In the genomic region with DNA sequence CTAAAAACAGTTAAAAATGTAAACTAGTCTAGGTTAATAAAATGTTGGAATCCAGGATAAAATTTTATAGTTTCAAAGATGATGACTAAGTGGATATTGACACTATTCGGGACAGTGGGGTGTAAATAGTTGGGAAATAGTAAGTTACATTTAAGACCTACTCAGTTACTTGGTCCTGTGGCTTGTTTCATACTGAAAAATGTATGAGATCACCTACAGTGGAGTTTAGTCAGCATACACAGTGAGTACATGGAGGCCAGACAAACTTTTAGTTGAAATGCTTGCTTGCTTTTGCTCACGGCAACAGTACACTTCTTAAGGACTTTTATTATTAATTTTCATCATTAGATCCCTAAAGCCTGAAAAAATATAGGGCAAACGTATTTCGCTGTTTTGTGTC, we compare ENCODE assay signal across 27 cellular contexts. TPM values are rescaled to one million over a fixed set of nuclear protein-coding genes. Genes with fewer than 3 reads are reported as not detected.
DNase-seq lines count a peak whose midpoint lies in the region; ATAC-seq and TF ChIP-seq lines count a peak whose summit lies in the region.
"Had no signal": no experiment of that assay in that cellular context is flagged by ENCODE, and none has a peak within 500 bp of the region (broad histone marks: within the 10 kb centered on the region; RNA-seq: fewer than 3 reads in every experiment).

No MANE protein-coding gene starts in this region.

- H3K27ac Mint-ChIP-seq in CD4-positive, alpha-beta memory T cell: peak overlapping the region in 6 of 7 donors; percentile 15 to 86 (median 62)
- 0 out of 2 replicates have a peak overlapping the region, but pooled peaks have one; percentile 3 for H3K27ac Mint-ChIP-seq in HFFc6
- peak overlapping the region; percentile 10 for H3K27ac Mint-ChIP-seq in activated naive CD8-positive, alpha-beta T cell treated with anti-CD3 and anti-CD28 coated beads, Interleukin-2, amount 50 U/mL, for 24 hours
- H3K27ac Mint-ChIP-seq: activated CD8-positive, alpha-beta memory T cell treated with anti-CD3 and anti-CD28 coated beads, Interleukin-2, amount 10 ng/mL, durations not matched to agents 7 days and 5 days had no signal

- DNase-seq in CD4-positive, alpha-beta memory T cell: no peak
- DNase-seq in HFFc6: no peak
- DNase-seq in activated naive CD8-positive, alpha-beta T cell treated with anti-CD3 and anti-CD28 coated beads, Interleukin-2, amount 50 U/mL, for 24 hours: no peak
- DNase-seq in kidney tubule cell (ENCODE audit: low spot score): peak; percentile 22
- no peak for DNase-seq in nucleus accumbens (lab: John Stamatoyannopoulos, UW)
- DNase-seq: activated CD8-positive, alpha-beta memory T cell treated with anti-CD3 and anti-CD28 coated beads, Interleukin-2, amount 10 ng/mL, durations not matched to agents 7 days and 5 days; activated effector memory CD4-positive, alpha-beta T cell treated with Interleukin-2 at 50 U/mL for 16 hours; adrenal gland; DMS53; GDM1; glutamatergic neuron; KG1; MV-4-11; NCI-H1694; NCI-H2227 treated with DMSO at 0.1 percent for 48 hours; NCI-H774; OCI-M1; Right ventricle myocardium superior; sigmoid colon; stimulated activated CD8-positive, alpha-beta memory T cell treated with anti-CD3 and anti-CD28 coated beads, Interleukin-4, amount 100 ng/mL, for 48 hours; substantia nigra had no signal

- no peaks in the 10 kb centered on the region for H3K27me3 Mint-ChIP-seq in CD4-positive, alpha-beta memory T cell
- peaks cover 1% of the 10 kb centered on the region; the same call in 1 of the 2 replicates for H3K27me3 Mint-ChIP-seq in HFFc6 (ENCODE audit: insufficient read depth)
- H3K27me3 Mint-ChIP-seq in activated naive CD8-positive, alpha-beta T cell treated with anti-CD3 and anti-CD28 coated beads, Interleukin-2, amount 50 U/mL, for 24 hours: no peaks in the 10 kb centered on the region
- H3K27me3 Mint-ChIP-seq: activated CD8-positive, alpha-beta memory T cell treated with anti-CD3 and anti-CD28 coated beads, Interleukin-2, amount 10 ng/mL, durations not matched to agents 7 days and 5 days; natural killer cell treated with Interleukin-12 subunit alpha and Interleukin-12 subunit beta and Interleukin-15 and Interleukin-18, amount 100 ng/mL, for 72 hours had no signal

- H3K36me3 Mint-ChIP-seq in CD4-positive, alpha-beta memory T cell: peaks cover 70 to 79% of the 10 kb centered on the region in 2 donors
- H3K36me3 Mint-ChIP-seq in HFFc6 (ENCODE audit: low read depth): peaks cover 54% of the 10 kb centered on the region
- peaks cover 56% of the 10 kb centered on the region for H3K36me3 Mint-ChIP-seq in activated naive CD8-positive, alpha-beta T cell treated with anti-CD3 and anti-CD28 coated beads, Interleukin-2, amount 50 U/mL, for 24 hours (ENCODE audit: low read depth)

- no peak overlapping the region for H3K4me3 ChIP-seq in CD4-positive, alpha-beta memory T cell (ENCODE audit: low read length in 2 of 2)
- H3K4me3 ChIP-seq: adrenal gland, sigmoid colon had no signal

- H3K9me3 ChIP-seq in CD4-positive, alpha-beta memory T cell (ENCODE audit: control insufficient read depth in 1 of 2, low read length in 2 of 2): no peaks in the 10 kb centered on the region
- H3K9me3 ChIP-seq: adrenal gland, sigmoid colon had no signal

- peaks cover 52% of the 10 kb centered on the region for H3K36me3 ChIP-seq in CD4-positive, alpha-beta memory T cell (ENCODE audit: insufficient read depth, low read length)

- intact Hi-C loops in CD4-positive, alpha-beta memory T cell (cut with micrococcal nuclease): no loop called here

- POLR2A ChIA-PET in CD4-positive, alpha-beta memory T cell (lab: Charles Lee; ENCODE audit: partially characterized antibody): interaction anchor here (1.3 to 1.6 kb wide), 2 partner anchors 10 to 21 kb away, joined by 3 to 9 read pairs; a partner anchor contains a TSS

- CTCF ChIA-PET in CD4-positive, alpha-beta memory T cell (lab: Charles Lee; ENCODE audit: partially characterized antibody): interaction anchor here (1.4 to 3.4 kb wide), 2 partner anchors 10 to 21 kb away, joined by 4 to 14 read pairs; a partner anchor contains a TSS

- no peak for ATAC-seq in activated naive CD8-positive, alpha-beta T cell treated with anti-CD3 and anti-CD28 coated beads, Interleukin-2, amount 50 U/mL, for 24 hours
- ATAC-seq in HG03159 (IDR thresholded peaks at IDR 0.05; ENCODE audit: unreplicated experiment) (no peak), GM19351 (IDR thresholded peaks at IDR 0.05; ENCODE audit: unreplicated experiment) (no peak)
- ATAC-seq: activated CD8-positive, alpha-beta memory T cell treated with anti-CD3 and anti-CD28 coated beads, Interleukin-2, amount 10 ng/mL, durations not matched to agents 7 days and 5 days; HCT116; left lobe of liver had no signal

- no peaks in the 10 kb centered on the region for H3K9me3 Mint-ChIP-seq in CD4-positive, alpha-beta memory T cell
- H3K9me3 Mint-ChIP-seq in HFFc6: no peaks in the 10 kb centered on the region
- no peaks in the 10 kb centered on the region for H3K9me3 Mint-ChIP-seq in activated naive CD8-positive, alpha-beta T cell treated with anti-CD3 and anti-CD28 coated beads, Interleukin-2, amount 50 U/mL, for 24 hours
- H3K9me3 Mint-ChIP-seq: natural killer cell treated with Interleukin-12 subunit alpha and Interleukin-12 subunit beta and Interleukin-15 and Interleukin-18, amount 100 ng/mL, for 72 hours had no signal

- H3K4me1 ChIP-seq in CD4-positive, alpha-beta memory T cell (ENCODE audit: insufficient read depth, low read length): peaks cover 30% of the 10 kb centered on the region
- H3K4me1 ChIP-seq: adrenal gland, sigmoid colon had no signal

- H3K4me3 Mint-ChIP-seq in CD4-positive, alpha-beta memory T cell: no peak overlapping the region
- no peak overlapping the region for H3K4me3 Mint-ChIP-seq in HFFc6
- H3K4me3 Mint-ChIP-seq in activated naive CD8-positive, alpha-beta T cell treated with anti-CD3 and anti-CD28 coated beads, Interleukin-2, amount 50 U/mL, for 24 hours: no peak overlapping the region
- H3K4me3 Mint-ChIP-seq: activated CD8-positive, alpha-beta memory T cell treated with anti-CD3 and anti-CD28 coated beads, Interleukin-2, amount 10 ng/mL, durations not matched to agents 7 days and 5 days; natural killer cell treated with Interleukin-12 subunit alpha and Interleukin-12 subunit beta and Interleukin-15 and Interleukin-18, amount 100 ng/mL, for 72 hours had no signal

- H3K4me1 Mint-ChIP-seq in CD4-positive, alpha-beta memory T cell: peaks cover 18 to 41% (median 27%) of the 10 kb centered on the region in 4 donors
- peaks cover 14% of the 10 kb centered on the region; the same call in 1 of the 2 replicates for H3K4me1 Mint-ChIP-seq in HFFc6 (ENCODE audit: low read depth)
- H3K4me1 Mint-ChIP-seq in activated naive CD8-positive, alpha-beta T cell treated with anti-CD3 and anti-CD28 coated beads, Interleukin-2, amount 50 U/mL, for 24 hours: peaks cover 39% of the 10 kb centered on the region

- no peaks in the 10 kb centered on the region for H3K27me3 ChIP-seq in CD4-positive, alpha-beta memory T cell (ENCODE audit: insufficient read depth, low read length)
- H3K27me3 ChIP-seq: adrenal gland, sigmoid colon had no signal

- H3K27ac ChIP-seq in CD4-positive, alpha-beta memory T cell (ENCODE audit: low read depth, low read length): no peak overlapping the region
- H3K27ac ChIP-seq: adrenal gland, sigmoid colon had no signal

- TF ChIP-seq CTCF in HFFc6 (IDR thresholded peaks at IDR 0.05): no peak

RNA-seq across cellular contexts. Expression of a gene that starts 16.1 kb away (rescaled TPM):
- 100 to 1,000 TPM; 349 to 353 TPM for total RNA-seq in CD4-positive, alpha-beta memory T cell
- polyA plus RNA-seq in CD4-positive, alpha-beta memory T cell: 100 to 1,000 TPM; 187 to 190 TPM
- total RNA-seq in HFFc6 (2021; fragmentation: NEBNext Ultra II Directional; extraction: Animal tissue kit (Norgen Biotek cat#: 25700)): 100 to 1,000 TPM in 5 of 6 experiments, 10 to 100 TPM in 1; 77.9 to 131 (median 118) TPM

RNA-seq across cellular contexts. Expression of a gene that starts 20.8 kb away (rescaled TPM):
- total RNA-seq in CD4-positive, alpha-beta memory T cell: 10 to 100 TPM; 33.9 to 35.5 TPM
- polyA plus RNA-seq in CD4-positive, alpha-beta memory T cell: 1 to 10 TPM; 9.1 to 9.5 TPM
- total RNA-seq in HFFc6 (2021; fragmentation: NEBNext Ultra II Directional; extraction: Animal tissue kit (Norgen Biotek cat#: 25700)): 10 to 100 TPM; 35.7 to 49.4 (median 43.5) TPM

RNA-seq across cellular contexts. Expression of a gene that starts 30.6 kb away (rescaled TPM):
- under 1 TPM; 0.44 to 0.61 TPM for total RNA-seq in CD4-positive, alpha-beta memory T cell
- under 1 TPM in 1 of 2 donors, not detected in 1; 0.20 TPM for polyA plus RNA-seq in CD4-positive, alpha-beta memory T cell
- total RNA-seq in HFFc6 (2021; fragmentation: NEBNext Ultra II Directional; extraction: Animal tissue kit (Norgen Biotek cat#: 25700)): not detected
- total RNA-seq: adrenal gland, HT-29, left lobe of liver, Right ventricle myocardium superior had no signal
- polyA plus RNA-seq: adrenal gland had no signal

RNA-seq across cellular contexts. Expression of a gene that starts 48.4 kb away (rescaled TPM):
- 1 to 10 TPM; 1.6 to 2.2 TPM for total RNA-seq in CD4-positive, alpha-beta memory T cell
- under 1 TPM; 0.50 to 0.60 TPM for polyA plus RNA-seq in CD4-positive, alpha-beta memory T cell
- total RNA-seq in HFFc6 (2021; fragmentation: NEBNext Ultra II Directional; extraction: Animal tissue kit (Norgen Biotek cat#: 25700)): not detected
- total RNA-seq: adrenal gland, HT-29, left lobe of liver, Right ventricle myocardium superior had no signal

Comparison
In these comparisons a context has a peak if more than half of its experiments do, and no peak if none do; other contexts are left out.
1. H3K27ac Mint-ChIP-seq: peak in every context shown above with its lines; median percentile 62 in CD4-positive, alpha-beta memory T cell; 10 in activated naive CD8-positive, alpha-beta T cell treated with anti-CD3 and anti-CD28 coated beads, Interleukin-2, amount 50 U/mL, for 24 hours; 3 in HFFc6.